In the genomic region with DNA sequence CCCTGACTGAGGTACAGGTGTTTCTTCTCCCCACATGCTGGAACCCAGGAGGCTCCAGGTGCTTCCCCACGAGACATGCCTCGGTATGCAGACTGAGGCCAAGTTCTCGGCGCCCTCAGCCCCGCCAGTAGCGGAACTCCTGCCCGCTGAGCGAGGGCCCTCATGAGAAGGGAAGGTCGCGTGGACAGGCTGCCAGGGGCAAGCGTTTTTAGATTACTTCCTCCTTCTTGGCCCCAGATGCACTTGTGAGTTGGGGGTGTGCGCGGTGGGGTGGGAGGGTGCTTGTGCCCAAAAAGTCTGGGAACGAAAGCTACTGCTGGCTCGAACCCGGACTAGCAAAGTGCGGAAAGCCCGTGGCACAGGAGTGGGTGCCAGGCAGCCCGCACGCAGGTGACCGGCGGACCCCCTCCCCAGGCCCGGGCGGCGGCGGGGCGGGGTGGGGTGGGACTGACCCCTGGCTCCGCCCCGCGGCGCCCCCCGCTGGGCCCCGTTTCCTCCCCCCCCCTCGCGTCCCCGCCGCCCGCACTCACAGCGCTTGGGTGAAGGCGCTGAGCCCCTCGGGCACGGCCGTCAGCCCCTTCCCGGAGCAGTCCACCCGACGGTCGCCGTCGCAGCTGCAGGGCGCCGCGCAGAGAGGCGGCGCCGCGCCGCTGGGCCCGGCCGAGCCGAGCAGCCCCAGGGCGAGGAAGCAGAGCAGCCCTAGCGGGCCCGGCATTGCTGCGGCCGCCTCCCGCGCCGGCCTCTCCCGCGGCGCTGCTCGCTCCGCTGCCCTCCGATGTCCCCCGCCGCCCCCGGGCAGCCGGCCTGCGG, we compare ENCODE assay signal across 1 cellular context.
TF ChIP-seq lines count a peak whose summit lies in the region.

No MANE protein-coding gene starts in this region.

TF ChIP-seq in HepG2, 621 proteins besides CTCF, POLR2A, EP300 and RAD21 (continued from another document and continues in another):
- TF ChIP-seq, protein P1, sequence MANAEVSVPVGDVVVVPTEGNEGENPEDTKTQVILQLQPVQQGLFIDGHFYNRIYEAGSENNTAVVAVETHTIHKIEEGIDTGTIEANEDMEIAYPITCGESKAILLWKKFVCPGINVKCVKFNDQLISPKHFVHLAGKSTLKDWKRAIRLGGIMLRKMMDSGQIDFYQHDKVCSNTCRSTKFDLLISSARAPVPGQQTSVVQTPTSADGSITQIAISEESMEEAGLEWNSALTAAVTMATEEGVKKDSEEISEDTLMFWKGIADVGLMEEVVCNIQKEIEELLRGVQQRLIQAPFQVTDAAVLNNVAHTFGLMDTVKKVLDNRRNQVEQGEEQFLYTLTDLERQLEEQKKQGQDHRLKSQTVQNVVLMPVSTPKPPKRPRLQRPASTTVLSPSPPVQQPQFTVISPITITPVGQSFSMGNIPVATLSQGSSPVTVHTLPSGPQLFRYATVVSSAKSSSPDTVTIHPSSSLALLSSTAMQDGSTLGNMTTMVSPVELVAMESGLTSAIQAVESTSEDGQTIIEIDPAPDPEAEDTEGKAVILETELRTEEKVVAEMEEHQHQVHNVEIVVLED (CRISPR knock-in tag; IDR thresholded peaks at IDR 0.05; ENCODE audit: borderline replicate concordance), result no peak
- TF ChIP-seq SRSF4 (IDR thresholded peaks at IDR 0.05; ENCODE audit: low read depth, low read length, poor library complexity, severe bottlenecking) (no peak), FLYWCH1 (CRISPR knock-in tag; IDR thresholded peaks at IDR 0.05) (no peak), ZBTB1 (CRISPR knock-in tag; IDR thresholded peaks at IDR 0.05; ENCODE audit: borderline replicate concordance) (no peak), MED1 (CRISPR knock-in tag; IDR thresholded peaks at IDR 0.05) (peak; percentile 29; the same call in 1 of the 2 replicates), ZNF431 (CRISPR knock-in tag; IDR thresholded peaks at IDR 0.05; ENCODE audit: borderline replicate concordance, low read depth) (0 out of 2 replicates have a peak, but pooled peaks have one; percentile 30), ARNTL (CRISPR knock-in tag; IDR thresholded peaks at IDR 0.05) (no peak), SMAD3 (CRISPR knock-in tag; IDR thresholded peaks at IDR 0.05) (no peak), ZNF644 (CRISPR knock-in tag; IDR thresholded peaks at IDR 0.05; ENCODE audit: low read depth) (no peak), NAIF1 (CRISPR knock-in tag; IDR thresholded peaks at IDR 0.05; ENCODE audit: borderline replicate concordance) (no peak), ZNF550 (CRISPR knock-in tag; IDR thresholded peaks at IDR 0.05; ENCODE audit: borderline replicate concordance) (no peak), HIVEP1 (CRISPR knock-in tag; IDR thresholded peaks at IDR 0.05) (0 out of 2 replicates have a peak, but pooled peaks have one; percentile 70), ZNF792 (CRISPR knock-in tag; IDR thresholded peaks at IDR 0.05) (no peak), TBX2 (CRISPR knock-in tag; IDR thresholded peaks at IDR 0.05; ENCODE audit: borderline replicate concordance) (peak; percentile 26; the same call in 1 of the 2 replicates), TBX3 (IDR thresholded peaks at IDR 0.05; ENCODE audit: borderline replicate concordance) (no peak), ZFP36 (IDR thresholded peaks at IDR 0.05; ENCODE audit: borderline replicate concordance, low read depth, low read length, partially characterized antibody) (no peak), FOXM1 (CRISPR knock-in tag; IDR thresholded peaks at IDR 0.05) (no peak), RXRB (CRISPR knock-in tag; IDR thresholded peaks at IDR 0.05; ENCODE audit: borderline replicate concordance) (no peak), ZNF749 (CRISPR knock-in tag; IDR thresholded peaks at IDR 0.05; ENCODE audit: borderline replicate concordance) (no peak), DPF2 (CRISPR knock-in tag; IDR thresholded peaks at IDR 0.05; ENCODE audit: borderline replicate concordance, low read depth) (no peak), FOXC1 (CRISPR knock-in tag; IDR thresholded peaks at IDR 0.05; ENCODE audit: borderline replicate concordance) (no peak), EHMT2 (IDR thresholded peaks at IDR 0.05; ENCODE audit: borderline replicate concordance, low read depth, low read length) (no peak), GATAD1 (CRISPR knock-in tag; IDR thresholded peaks at IDR 0.05) (no peak), NFKB2 (CRISPR knock-in tag; IDR thresholded peaks at IDR 0.05; ENCODE audit: borderline replicate concordance) (0 out of 2 replicates have a peak, but pooled peaks have one; percentile 17), ZNF501 (CRISPR knock-in tag; IDR thresholded peaks at IDR 0.05) (peak; percentile 68; the same call in 1 of the 2 replicates), ZFP36L2 (CRISPR knock-in tag; IDR thresholded peaks at IDR 0.05) (no peak), TAF1 (CRISPR knock-in tag; IDR thresholded peaks at IDR 0.05) (peak; percentile 45; the same call in 1 of the 2 replicates), JUN (CRISPR knock-in tag; IDR thresholded peaks at IDR 0.05) (no peak), MZF1 (CRISPR knock-in tag; IDR thresholded peaks at IDR 0.05; ENCODE audit: borderline replicate concordance) (0 out of 2 replicates have a peak, but pooled peaks have one; percentile 29), BRCA1 (CRISPR knock-in tag; IDR thresholded peaks at IDR 0.05) (no peak)
- TF ChIP-seq, protein P2, sequence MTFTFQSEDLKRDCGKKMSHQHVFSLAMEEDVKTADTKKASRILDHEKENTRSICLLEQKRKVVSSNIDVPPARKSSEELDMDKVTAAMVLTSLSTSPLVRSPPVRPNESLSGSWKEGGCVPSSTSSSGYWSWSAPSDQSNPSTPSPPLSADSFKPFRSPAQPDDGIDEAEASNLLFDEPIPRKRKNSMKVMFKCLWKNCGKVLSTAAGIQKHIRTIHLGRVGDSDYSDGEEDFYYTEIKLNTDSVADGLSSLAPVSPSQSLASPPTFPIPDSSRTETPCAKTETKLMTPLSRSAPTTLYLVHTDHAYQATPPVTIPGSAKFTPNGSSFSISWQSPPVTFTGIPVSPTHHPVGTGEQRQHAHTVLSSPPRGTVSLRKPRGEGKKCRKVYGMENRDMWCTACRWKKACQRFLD (CRISPR knock-in tag; IDR thresholded peaks at IDR 0.05; ENCODE audit: borderline replicate concordance), result no peak
- TF ChIP-seq, protein P3, sequence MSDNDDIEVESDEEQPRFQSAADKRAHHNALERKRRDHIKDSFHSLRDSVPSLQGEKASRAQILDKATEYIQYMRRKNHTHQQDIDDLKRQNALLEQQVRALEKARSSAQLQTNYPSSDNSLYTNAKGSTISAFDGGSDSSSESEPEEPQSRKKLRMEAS (IDR thresholded peaks at IDR 0.05), result no peak
- TF ChIP-seq, protein P4, sequence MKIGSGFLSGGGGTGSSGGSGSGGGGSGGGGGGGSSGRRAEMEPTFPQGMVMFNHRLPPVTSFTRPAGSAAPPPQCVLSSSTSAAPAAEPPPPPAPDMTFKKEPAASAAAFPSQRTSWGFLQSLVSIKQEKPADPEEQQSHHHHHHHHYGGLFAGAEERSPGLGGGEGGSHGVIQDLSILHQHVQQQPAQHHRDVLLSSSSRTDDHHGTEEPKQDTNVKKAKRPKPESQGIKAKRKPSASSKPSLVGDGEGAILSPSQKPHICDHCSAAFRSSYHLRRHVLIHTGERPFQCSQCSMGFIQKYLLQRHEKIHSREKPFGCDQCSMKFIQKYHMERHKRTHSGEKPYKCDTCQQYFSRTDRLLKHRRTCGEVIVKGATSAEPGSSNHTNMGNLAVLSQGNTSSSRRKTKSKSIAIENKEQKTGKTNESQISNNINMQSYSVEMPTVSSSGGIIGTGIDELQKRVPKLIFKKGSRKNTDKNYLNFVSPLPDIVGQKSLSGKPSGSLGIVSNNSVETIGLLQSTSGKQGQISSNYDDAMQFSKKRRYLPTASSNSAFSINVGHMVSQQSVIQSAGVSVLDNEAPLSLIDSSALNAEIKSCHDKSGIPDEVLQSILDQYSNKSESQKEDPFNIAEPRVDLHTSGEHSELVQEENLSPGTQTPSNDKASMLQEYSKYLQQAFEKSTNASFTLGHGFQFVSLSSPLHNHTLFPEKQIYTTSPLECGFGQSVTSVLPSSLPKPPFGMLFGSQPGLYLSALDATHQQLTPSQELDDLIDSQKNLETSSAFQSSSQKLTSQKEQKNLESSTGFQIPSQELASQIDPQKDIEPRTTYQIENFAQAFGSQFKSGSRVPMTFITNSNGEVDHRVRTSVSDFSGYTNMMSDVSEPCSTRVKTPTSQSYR (CRISPR knock-in tag; IDR thresholded peaks at IDR 0.05; ENCODE audit: borderline replicate concordance), result no peak
- TF ChIP-seq, protein P5, sequence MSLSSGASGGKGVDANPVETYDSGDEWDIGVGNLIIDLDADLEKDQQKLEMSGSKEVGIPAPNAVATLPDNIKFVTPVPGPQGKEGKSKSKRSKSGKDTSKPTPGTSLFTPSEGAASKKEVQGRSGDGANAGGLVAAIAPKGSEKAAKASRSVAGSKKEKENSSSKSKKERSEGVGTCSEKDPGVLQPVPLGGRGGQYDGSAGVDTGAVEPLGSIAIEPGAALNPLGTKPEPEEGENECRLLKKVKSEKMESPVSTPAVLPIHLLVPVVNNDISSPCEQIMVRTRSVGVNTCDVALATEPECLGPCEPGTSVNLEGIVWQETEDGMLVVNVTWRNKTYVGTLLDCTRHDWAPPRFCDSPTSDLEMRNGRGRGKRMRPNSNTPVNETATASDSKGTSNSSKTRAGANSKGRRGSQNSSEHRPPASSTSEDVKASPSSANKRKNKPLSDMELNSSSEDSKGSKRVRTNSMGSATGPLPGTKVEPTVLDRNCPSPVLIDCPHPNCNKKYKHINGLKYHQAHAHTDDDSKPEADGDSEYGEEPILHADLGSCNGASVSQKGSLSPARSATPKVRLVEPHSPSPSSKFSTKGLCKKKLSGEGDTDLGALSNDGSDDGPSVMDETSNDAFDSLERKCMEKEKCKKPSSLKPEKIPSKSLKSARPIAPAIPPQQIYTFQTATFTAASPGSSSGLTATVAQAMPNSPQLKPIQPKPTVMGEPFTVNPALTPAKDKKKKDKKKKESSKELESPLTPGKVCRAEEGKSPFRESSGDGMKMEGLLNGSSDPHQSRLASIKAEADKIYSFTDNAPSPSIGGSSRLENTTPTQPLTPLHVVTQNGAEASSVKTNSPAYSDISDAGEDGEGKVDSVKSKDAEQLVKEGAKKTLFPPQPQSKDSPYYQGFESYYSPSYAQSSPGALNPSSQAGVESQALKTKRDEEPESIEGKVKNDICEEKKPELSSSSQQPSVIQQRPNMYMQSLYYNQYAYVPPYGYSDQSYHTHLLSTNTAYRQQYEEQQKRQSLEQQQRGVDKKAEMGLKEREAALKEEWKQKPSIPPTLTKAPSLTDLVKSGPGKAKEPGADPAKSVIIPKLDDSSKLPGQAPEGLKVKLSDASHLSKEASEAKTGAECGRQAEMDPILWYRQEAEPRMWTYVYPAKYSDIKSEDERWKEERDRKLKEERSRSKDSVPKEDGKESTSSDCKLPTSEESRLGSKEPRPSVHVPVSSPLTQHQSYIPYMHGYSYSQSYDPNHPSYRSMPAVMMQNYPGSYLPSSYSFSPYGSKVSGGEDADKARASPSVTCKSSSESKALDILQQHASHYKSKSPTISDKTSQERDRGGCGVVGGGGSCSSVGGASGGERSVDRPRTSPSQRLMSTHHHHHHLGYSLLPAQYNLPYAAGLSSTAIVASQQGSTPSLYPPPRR (CRISPR knock-in tag; IDR thresholded peaks at IDR 0.05; ENCODE audit: borderline replicate concordance), result no peak
- TF ChIP-seq, protein P6, sequence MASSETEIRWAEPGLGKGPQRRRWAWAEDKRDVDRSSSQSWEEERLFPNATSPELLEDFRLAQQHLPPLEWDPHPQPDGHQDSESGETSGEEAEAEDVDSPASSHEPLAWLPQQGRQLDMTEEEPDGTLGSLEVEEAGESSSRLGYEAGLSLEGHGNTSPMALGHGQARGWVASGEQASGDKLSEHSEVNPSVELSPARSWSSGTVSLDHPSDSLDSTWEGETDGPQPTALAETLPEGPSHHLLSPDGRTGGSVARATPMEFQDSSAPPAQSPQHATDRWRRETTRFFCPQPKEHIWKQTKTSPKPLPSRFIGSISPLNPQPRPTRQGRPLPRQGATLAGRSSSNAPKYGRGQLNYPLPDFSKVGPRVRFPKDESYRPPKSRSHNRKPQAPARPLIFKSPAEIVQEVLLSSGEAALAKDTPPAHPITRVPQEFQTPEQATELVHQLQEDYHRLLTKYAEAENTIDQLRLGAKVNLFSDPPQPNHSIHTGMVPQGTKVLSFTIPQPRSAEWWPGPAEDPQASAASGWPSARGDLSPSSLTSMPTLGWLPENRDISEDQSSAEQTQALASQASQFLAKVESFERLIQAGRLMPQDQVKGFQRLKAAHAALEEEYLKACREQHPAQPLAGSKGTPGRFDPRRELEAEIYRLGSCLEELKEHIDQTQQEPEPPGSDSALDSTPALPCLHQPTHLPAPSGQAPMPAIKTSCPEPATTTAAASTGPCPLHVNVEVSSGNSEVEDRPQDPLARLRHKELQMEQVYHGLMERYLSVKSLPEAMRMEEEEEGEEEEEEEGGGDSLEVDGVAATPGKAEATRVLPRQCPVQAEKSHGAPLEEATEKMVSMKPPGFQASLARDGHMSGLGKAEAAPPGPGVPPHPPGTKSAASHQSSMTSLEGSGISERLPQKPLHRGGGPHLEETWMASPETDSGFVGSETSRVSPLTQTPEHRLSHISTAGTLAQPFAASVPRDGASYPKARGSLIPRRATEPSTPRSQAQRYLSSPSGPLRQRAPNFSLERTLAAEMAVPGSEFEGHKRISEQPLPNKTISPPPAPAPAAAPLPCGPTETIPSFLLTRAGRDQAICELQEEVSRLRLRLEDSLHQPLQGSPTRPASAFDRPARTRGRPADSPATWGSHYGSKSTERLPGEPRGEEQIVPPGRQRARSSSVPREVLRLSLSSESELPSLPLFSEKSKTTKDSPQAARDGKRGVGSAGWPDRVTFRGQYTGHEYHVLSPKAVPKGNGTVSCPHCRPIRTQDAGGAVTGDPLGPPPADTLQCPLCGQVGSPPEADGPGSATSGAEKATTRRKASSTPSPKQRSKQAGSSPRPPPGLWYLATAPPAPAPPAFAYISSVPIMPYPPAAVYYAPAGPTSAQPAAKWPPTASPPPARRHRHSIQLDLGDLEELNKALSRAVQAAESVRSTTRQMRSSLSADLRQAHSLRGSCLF (CRISPR knock-in tag; IDR thresholded peaks at IDR 0.05; ENCODE audit: borderline replicate concordance), result no peak
- TF ChIP-seq, protein P7, sequence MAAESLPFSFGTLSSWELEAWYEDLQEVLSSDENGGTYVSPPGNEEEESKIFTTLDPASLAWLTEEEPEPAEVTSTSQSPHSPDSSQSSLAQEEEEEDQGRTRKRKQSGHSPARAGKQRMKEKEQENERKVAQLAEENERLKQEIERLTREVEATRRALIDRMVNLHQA (CRISPR knock-in tag; IDR thresholded peaks at IDR 0.05), result no peak
- TF ChIP-seq, protein P8, sequence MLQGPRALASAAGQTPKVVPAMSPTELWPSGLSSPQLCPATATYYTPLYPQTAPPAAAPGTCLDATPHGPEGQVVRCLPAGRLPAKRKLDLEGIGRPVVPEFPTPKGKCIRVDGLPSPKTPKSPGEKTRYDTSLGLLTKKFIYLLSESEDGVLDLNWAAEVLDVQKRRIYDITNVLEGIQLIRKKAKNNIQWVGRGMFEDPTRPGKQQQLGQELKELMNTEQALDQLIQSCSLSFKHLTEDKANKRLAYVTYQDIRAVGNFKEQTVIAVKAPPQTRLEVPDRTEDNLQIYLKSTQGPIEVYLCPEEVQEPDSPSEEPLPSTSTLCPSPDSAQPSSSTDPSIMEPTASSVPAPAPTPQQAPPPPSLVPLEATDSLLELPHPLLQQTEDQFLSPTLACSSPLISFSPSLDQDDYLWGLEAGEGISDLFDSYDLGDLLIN (CRISPR knock-in tag; IDR thresholded peaks at IDR 0.05; ENCODE audit: borderline replicate concordance), result no peak
- TF ChIP-seq, protein P9, sequence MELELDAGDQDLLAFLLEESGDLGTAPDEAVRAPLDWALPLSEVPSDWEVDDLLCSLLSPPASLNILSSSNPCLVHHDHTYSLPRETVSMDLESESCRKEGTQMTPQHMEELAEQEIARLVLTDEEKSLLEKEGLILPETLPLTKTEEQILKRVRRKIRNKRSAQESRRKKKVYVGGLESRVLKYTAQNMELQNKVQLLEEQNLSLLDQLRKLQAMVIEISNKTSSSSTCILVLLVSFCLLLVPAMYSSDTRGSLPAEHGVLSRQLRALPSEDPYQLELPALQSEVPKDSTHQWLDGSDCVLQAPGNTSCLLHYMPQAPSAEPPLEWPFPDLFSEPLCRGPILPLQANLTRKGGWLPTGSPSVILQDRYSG (CRISPR knock-in tag; IDR thresholded peaks at IDR 0.05), result no peak
